In genomic region chr4:38582445-38582844, GRCh38 we compare ENCODE assay signal across 25 cellular contexts.
DNase-seq lines count a peak whose midpoint lies in the region; ATAC-seq and TF ChIP-seq lines count a peak whose summit lies in the region.
"Had no signal": no experiment of that assay in that cellular context is flagged by ENCODE, and none has a peak within 500 bp of the region (broad histone marks: within the 10 kb centered on the region; RNA-seq: fewer than 3 reads in every experiment).

No MANE protein-coding gene starts in this region.

- H3K27me3 Mint-ChIP-seq in activated T-helper 17 cell treated with anti-CD3 and anti-CD28 coated beads, Interleukin-2, amount 50 U/mL, for 72 hours, result no peaks in the 10 kb centered on the region
- H3K27me3 Mint-ChIP-seq: CD4-positive, alpha-beta T cell had no signal

- H3K27me3 ChIP-seq in left ventricle myocardium inferior (ENCODE audit: low read depth), result no peaks in the 10 kb centered on the region
- no peaks in the 10 kb centered on the region for H3K27me3 ChIP-seq in neuron (ENCODE audit: insufficient read depth, low read length)
- no peaks in the 10 kb centered on the region for H3K27me3 ChIP-seq in upper lobe of right lung
- H3K27me3 ChIP-seq: adrenal gland, dorsolateral prefrontal cortex, esophagus muscularis mucosa, SJSA1 had no signal

- DNase-seq in Right ventricle myocardium superior (no peak), left ventricle myocardium inferior (no peak), upper lobe of right lung (no peak), NCI-H774 (lab: John Stamatoyannopoulos, UW) (no peak)
- DNase-seq: activated naive CD4-positive, alpha-beta T cell; adrenal gland; CD4-positive, alpha-beta T cell; cerebellar nuclear complex; dorsolateral prefrontal cortex; foreskin fibroblast; head of caudate nucleus; NCI-H1436; NCI-H2081 treated with DMSO at 0.1 percent for 48 hours; NCI-H226; trophoblast cell had no signal

- no peaks in the 10 kb centered on the region for H3K9me3 Mint-ChIP-seq in activated T-helper 17 cell treated with anti-CD3 and anti-CD28 coated beads, Interleukin-2, amount 50 U/mL, for 72 hours
- H3K9me3 Mint-ChIP-seq: CD4-positive, alpha-beta T cell had no signal

- H3K4me1 Mint-ChIP-seq in activated T-helper 17 cell treated with anti-CD3 and anti-CD28 coated beads, Interleukin-2, amount 50 U/mL, for 72 hours, result peaks cover 11% of the 10 kb centered on the region
- H3K4me1 Mint-ChIP-seq: stimulated activated memory B cell treated with anti-CD40 and anti-IgM and Interleukin-4, amounts not matched to agents 10 μg/mL and 1 μg/mL and 100 μg/mL, for 72 hours had no signal

- H3K4me3 Mint-ChIP-seq in activated T-helper 17 cell treated with anti-CD3 and anti-CD28 coated beads, Interleukin-2, amount 50 U/mL, for 72 hours, result no peak overlapping the region
- H3K4me3 Mint-ChIP-seq: brain; CD4-positive, alpha-beta T cell; stimulated activated memory B cell treated with anti-CD40 and anti-IgM and Interleukin-4, amounts not matched to agents 10 μg/mL and 1 μg/mL and 100 μg/mL, for 72 hours had no signal

- intact Hi-C loops in Right ventricle myocardium superior (cut with DNase I), result no loop called here
- intact Hi-C loops in left ventricle myocardium inferior (cut with micrococcal nuclease), result no loop called here
- intact Hi-C loops in upper lobe of right lung (cut with DNase I), result no loop called here

- H3K27ac ChIP-seq in left ventricle myocardium inferior (replicated peaks) (no peak overlapping the region), upper lobe of right lung (no peak overlapping the region)
- H3K27ac ChIP-seq: GM23248, SJSA1 had no signal

- TF ChIP-seq CTCF in left ventricle myocardium inferior (IDR thresholded peaks at IDR 0.05; ENCODE audit: borderline replicate concordance), result no peak
- TF ChIP-seq CTCF in upper lobe of right lung (IDR thresholded peaks at IDR 0.05), result no peak

- H3K9me3 ChIP-seq in left ventricle myocardium inferior (replicated peaks), result no peaks in the 10 kb centered on the region
- H3K9me3 ChIP-seq in neuron (ENCODE audit: low read length), result no peaks in the 10 kb centered on the region
- no peaks in the 10 kb centered on the region for H3K9me3 ChIP-seq in upper lobe of right lung
- H3K9me3 ChIP-seq: adrenal gland, esophagus muscularis mucosa, SJSA1 had no signal

- no peaks in the 10 kb centered on the region for H3K36me3 Mint-ChIP-seq in activated T-helper 17 cell treated with anti-CD3 and anti-CD28 coated beads, Interleukin-2, amount 50 U/mL, for 72 hours (ENCODE audit: low read depth)
- H3K36me3 Mint-ChIP-seq: brain; stimulated activated memory B cell treated with anti-CD40 and anti-IgM and Interleukin-4, amounts not matched to agents 10 μg/mL and 1 μg/mL and 100 μg/mL, for 72 hours had no signal

- peak overlapping the region; percentile 30 for H2AFZ ChIP-seq in neuron (ENCODE audit: low read depth, low read length)
- H2AFZ ChIP-seq: GM23248 had no signal

- ATAC-seq in Right ventricle myocardium superior (ENCODE audit: poor library complexity) (peak; percentile 58), upper lobe of right lung (peak; percentile 50), GM18498 (IDR thresholded peaks at IDR 0.05; ENCODE audit: unreplicated experiment) (no peak), GM19035 (IDR thresholded peaks at IDR 0.05; ENCODE audit: unreplicated experiment) (no peak)
- ATAC-seq in activated T-helper 17 cell treated with anti-CD3 and anti-CD28 coated beads, Interleukin-2, amount 50 U/mL, for 72 hours (replicated peaks), result peak; percentile 35
- ATAC-seq: stimulated activated memory B cell treated with anti-CD40 and anti-IgM and Interleukin-4, amounts not matched to agents 10 μg/mL and 1 μg/mL and 100 μg/mL, for 72 hours had no signal

- H3K4me1 ChIP-seq in left ventricle myocardium inferior (no peaks in the 10 kb centered on the region), neuron (ENCODE audit: insufficient read depth, low read length) (peaks cover 3% of the 10 kb centered on the region), upper lobe of right lung (no peaks in the 10 kb centered on the region)
- H3K4me1 ChIP-seq: SJSA1 had no signal

- H3K27ac Mint-ChIP-seq in activated T-helper 17 cell treated with anti-CD3 and anti-CD28 coated beads, Interleukin-2, amount 50 U/mL, for 72 hours, result no peak overlapping the region
- H3K27ac Mint-ChIP-seq: stimulated activated memory B cell treated with anti-CD40 and anti-IgM and Interleukin-4, amounts not matched to agents 10 μg/mL and 1 μg/mL and 100 μg/mL, for 72 hours had no signal

- no peaks in the 10 kb centered on the region for H3K36me3 ChIP-seq in left ventricle myocardium inferior
- no peaks in the 10 kb centered on the region for H3K36me3 ChIP-seq in neuron (ENCODE audit: insufficient read depth, low read length)
- no peaks in the 10 kb centered on the region for H3K36me3 ChIP-seq in upper lobe of right lung
- H3K36me3 ChIP-seq: adrenal gland, esophagus muscularis mucosa, SJSA1 had no signal

- no peak overlapping the region for H3K4me3 ChIP-seq in left ventricle myocardium inferior
- no peak overlapping the region for H3K4me3 ChIP-seq in neuron (ENCODE audit: low read length)
- no peak overlapping the region for H3K4me3 ChIP-seq in upper lobe of right lung
- H3K4me3 ChIP-seq: adrenal gland, dorsolateral prefrontal cortex, esophagus muscularis mucosa, GM23248, lung, SJSA1 had no signal

Comparison
In these comparisons a context has a peak if more than half of its experiments do, and no peak if none do; other contexts are left out.
1. ATAC-seq: peak in Right ventricle myocardium superior (single experiment), activated T-helper 17 cell treated with anti-CD3 and anti-CD28 coated beads, Interleukin-2, amount 50 U/mL, for 72 hours (single experiment) and upper lobe of right lung (single experiment); none in GM18498 (single experiment) and GM19035 (single experiment).